In genomic region chrX:136028383-136028984, GRCh38 we compare ENCODE assay signal across 1 cellular context.
TF ChIP-seq lines count a peak whose summit lies in the region.

No MANE protein-coding gene starts in this region.

TF ChIP-seq in H1, 55 proteins besides CTCF, POLR2A, EP300 and RAD21:
- TF ChIP-seq TCF12 (IDR thresholded peaks at IDR 0.05; ENCODE audit: low read depth, low read length) (no peak), ASH2L (IDR thresholded peaks at IDR 0.05; ENCODE audit: low read length) (no peak), SP1 (IDR thresholded peaks at IDR 0.05; ENCODE audit: low read depth, low read length) (no peak), USF2 (IDR thresholded peaks at IDR 0.05; ENCODE audit: low read length) (no peak), SAP30 (IDR thresholded peaks at IDR 0.05; ENCODE audit: insufficient read depth, insufficient replicate concordance, low read length) (no peak), SUZ12 (IDR thresholded peaks at IDR 0.05; ENCODE audit: low read length) (no peak), BCL11A (IDR thresholded peaks at IDR 0.05; ENCODE audit: low read depth in 2 of 2, low read length in 2 of 2) (no peak), TAF1 (IDR thresholded peaks at IDR 0.05; ENCODE audit: low read depth, low read length) (no peak), NANOG (IDR thresholded peaks at IDR 0.05; ENCODE audit: insufficient read depth, low read depth, low read length, poor library complexity, severe bottlenecking) (no peak), MAX (IDR thresholded peaks at IDR 0.05) (no peak), EZH2 (IDR thresholded peaks at IDR 0.05; ENCODE audit: low read depth, low read length, severe bottlenecking) (no peak)
